Comparison of ENCODE assay signal across 33 cellular contexts in the genomic region with DNA sequence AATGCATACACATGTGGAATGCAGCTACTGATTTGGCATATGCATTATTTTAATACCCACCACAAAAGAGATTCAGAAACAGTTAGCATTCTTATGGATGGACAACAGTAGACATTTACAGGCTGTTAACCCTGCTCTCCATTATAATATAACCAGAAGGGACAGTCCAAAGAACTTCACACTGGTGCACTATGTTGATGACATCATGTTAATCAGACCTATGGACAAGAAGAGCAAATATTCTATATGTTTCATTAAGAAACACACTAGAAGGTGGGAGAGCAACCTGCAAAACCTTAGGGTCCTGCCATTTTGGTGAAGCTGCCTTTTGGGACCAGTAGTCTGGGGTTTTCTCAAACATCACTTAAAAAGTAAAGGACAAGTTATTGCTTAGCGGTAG.
"Had no signal": no experiment of that assay in that cellular context is flagged by ENCODE, and none has a peak within 500 bp of the region (broad histone marks: within the 10 kb centered on the region; RNA-seq: fewer than 3 reads in every experiment).

No MANE protein-coding gene starts in this region.

- H3K4me1 ChIP-seq: adrenal gland, body of pancreas, breast epithelium had no signal

- H3K9me3 ChIP-seq: adrenal gland, body of pancreas, breast epithelium had no signal

- H3K4me3 ChIP-seq: adrenal gland, body of pancreas, breast epithelium had no signal

- H3K27ac ChIP-seq: adrenal gland, body of pancreas, brain microvascular endothelial cell, breast epithelium, VCaP had no signal

- ATAC-seq: activated CD8-positive, alpha-beta T cell treated with anti-CD3 and anti-CD28 coated beads for 36 hours; activated naive CD4-positive, alpha-beta T cell treated with anti-CD3 and anti-CD28 coated beads, Interleukin-2, amount 50 U/mL, for 72 hours; activated T-cell treated with anti-CD3 and anti-CD28 coated beads, Interleukin-2, amount 50 U/mL, for 4 hours; activated T-helper 17 cell treated with anti-CD3 and anti-CD28 coated beads, Interleukin-2, amount 50 U/mL, for 72 hours; body of pancreas had no signal

- H3K36me3 ChIP-seq: adrenal gland, brain microvascular endothelial cell, breast epithelium had no signal

- FAIRE-seq: astrocyte, TTC549 had no signal

- DNase-seq: activated B cell treated with CpG ODN at 0.5 μM for 24 hours; activated CD4-positive, alpha-beta memory T cell treated with anti-CD3 and anti-CD28 coated beads for 36 hours; activated CD4-positive, alpha-beta T cell treated with anti-CD3 and anti-CD28 coated beads for 4 hours; activated CD4-positive, alpha-beta T cell treated with anti-CD3 and anti-CD28 coated beads, Interleukin-2, amount 50 U/mL, for 1 hour; activated CD4-positive, alpha-beta T cell treated with anti-CD3 and anti-CD28 coated beads, Interleukin-2, amount 50 U/mL, for 4 hours; activated CD4-positive, CD25-positive, alpha-beta regulatory T cell treated with anti-CD3 and anti-CD28 coated beads, Interleukin-2, amount 50 U/mL, for 72 hours; activated CD8-positive, alpha-beta memory T cell treated with anti-CD3 and anti-CD28 coated beads, Interleukin-2, amount 50 U/mL, for 4 hours; activated CD8-positive, alpha-beta T cell treated with anti-CD3 and anti-CD28 coated beads for 36 hours; activated effector memory CD4-positive, alpha-beta T cell treated with anti-CD3 and anti-CD28 coated beads, Interleukin-2, amount 50 U/mL, for 16 hours; activated gamma-delta T cell treated with Interleukin-2 at 50 U/mL for 16 hours; activated naive CD4-positive, alpha-beta T cell; activated naive CD4-positive, alpha-beta T cell treated with anti-CD3 and anti-CD28 coated beads for 36 hours; activated naive CD4-positive, alpha-beta T cell treated with anti-CD3 and anti-CD28 coated beads, Interleukin-2, amount 50 U/mL, for 16 hours; activated naive CD8-positive, alpha-beta T cell treated with anti-CD3 and anti-CD28 coated beads for 36 hours; activated T-cell treated with anti-CD3 and anti-CD28 coated beads for 4 hours; activated T-cell treated with anti-CD3 and anti-CD28 coated beads, Interleukin-2, amount 50 U/mL, for 1 hour; activated T-cell treated with anti-CD3 and anti-CD28 coated beads, Interleukin-2, amount 50 U/mL, for 4 hours; activated T-cell treated with anti-CD3 and anti-CD28 coated beads, Interleukin-2, amount 50 U/mL, for 72 hours; adrenal gland; amniotic stem cell; aorta; body of pancreas; brain microvascular endothelial cell; central memory CD4-positive, alpha-beta T cell; T-helper 1 cell; T-helper 2 cell; T-helper 9 cell had no signal

- H3K27me3 ChIP-seq: adrenal gland, body of pancreas, brain microvascular endothelial cell, breast epithelium had no signal
